ENCODE assay signal across 1 cellular context in the genomic region with DNA sequence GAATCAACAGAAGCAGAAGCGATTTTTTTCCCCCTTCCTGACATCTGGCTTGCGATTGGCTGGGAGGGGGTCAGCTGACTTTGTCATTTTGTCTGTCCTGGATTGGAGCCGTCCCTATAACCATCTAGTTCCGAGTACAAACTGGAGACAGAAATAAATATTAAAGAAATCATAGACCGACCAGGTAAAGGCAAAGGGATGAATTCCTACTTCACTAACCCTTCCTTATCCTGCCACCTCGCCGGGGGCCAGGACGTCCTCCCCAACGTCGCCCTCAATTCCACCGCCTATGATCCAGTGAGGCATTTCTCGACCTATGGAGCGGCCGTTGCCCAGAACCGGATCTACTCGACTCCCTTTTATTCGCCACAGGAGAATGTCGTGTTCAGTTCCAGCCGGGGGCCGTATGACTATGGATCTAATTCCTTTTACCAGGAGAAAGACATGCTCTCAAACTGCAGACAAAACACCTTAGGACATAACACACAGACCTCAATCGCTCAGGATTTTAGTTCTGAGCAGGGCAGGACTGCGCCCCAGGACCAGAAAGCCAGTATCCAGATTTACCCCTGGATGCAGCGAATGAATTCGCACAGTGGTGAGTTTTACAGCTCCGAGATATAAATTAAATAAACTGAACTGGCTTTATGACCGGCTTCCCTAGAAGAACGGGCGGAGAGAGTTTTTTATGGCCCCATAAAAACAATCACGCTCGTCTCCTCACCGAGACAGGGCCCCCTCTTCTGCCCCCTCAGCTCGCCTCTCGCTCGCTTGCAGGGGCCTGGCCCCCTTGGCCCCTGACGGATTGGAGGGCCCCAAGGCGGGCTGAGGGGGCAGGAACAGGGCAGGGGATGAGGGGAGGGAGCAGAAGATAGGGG.
TF ChIP-seq lines count a peak whose summit lies in the region.

A gene (plus strand): TSS at position 117 of the 878 bp plus-strand sequence. CDS start 82 bp downstream, at position 199.

TF ChIP-seq in HEK293, 187 proteins besides CTCF, POLR2A, EP300 and RAD21 (continues in another document):
- TF ChIP-seq TCF7L2 (IDR thresholded peaks at IDR 0.05; ENCODE audit: borderline replicate concordance, low read depth, low read length) (peak; percentile 44; the same call in 1 of the 2 replicates), ZNF341 (tag by site-specific recombination; IDR thresholded peaks at IDR 0.05; ENCODE audit: low read depth) (peak; percentile 72), ZFP41 (tag by site-specific recombination; IDR thresholded peaks at IDR 0.05; ENCODE audit: borderline replicate concordance) (no peak), ZXDB (tag by site-specific recombination; IDR thresholded peaks at IDR 0.05) (peak; percentile 95), ZSCAN16 (tag by site-specific recombination; IDR thresholded peaks at IDR 0.05) (no peak; the same call in 1 of the 2 replicates), ZNF366 (tag by site-specific recombination; conservative IDR thresholded peaks at IDR 0.05) (peak; percentile 52), KLF7 (tag by site-specific recombination; IDR thresholded peaks at IDR 0.05; ENCODE audit: borderline replicate concordance) (peak; percentile 36; the same call in 1 of the 2 replicates), ZNF707 (tag by site-specific recombination; IDR thresholded peaks at IDR 0.05) (no peak), ZNF10 (tag by site-specific recombination; IDR thresholded peaks at IDR 0.05) (peak; percentile 46), ZNF302 (tag by site-specific recombination; IDR thresholded peaks at IDR 0.05; ENCODE audit: low read depth) (no peak), ZNF629 (tag by site-specific recombination; IDR thresholded peaks at IDR 0.05) (peak; percentile 51), ZFHX2 (tag by site-specific recombination; conservative IDR thresholded peaks at IDR 0.05) (peak; percentile 36; the same call in 1 of the 2 replicates), GLIS2 (tag by site-specific recombination; IDR thresholded peaks at IDR 0.05) (peak; percentile 80), ZNF112 (tag by site-specific recombination; IDR thresholded peaks at IDR 0.05) (no peak), ZBTB20 (tag by site-specific recombination; IDR thresholded peaks at IDR 0.05) (peak; percentile 92), GLIS1 (tag by site-specific recombination; IDR thresholded peaks at IDR 0.05) (peak; percentile 85), ZNF600 (tag by site-specific recombination; IDR thresholded peaks at IDR 0.05) (peak; percentile 94), PRDM1 (tag by site-specific recombination; IDR thresholded peaks at IDR 0.05) (peak; percentile 18; the same call in 1 of the 2 replicates)
- TF ChIP-seq, protein P1, sequence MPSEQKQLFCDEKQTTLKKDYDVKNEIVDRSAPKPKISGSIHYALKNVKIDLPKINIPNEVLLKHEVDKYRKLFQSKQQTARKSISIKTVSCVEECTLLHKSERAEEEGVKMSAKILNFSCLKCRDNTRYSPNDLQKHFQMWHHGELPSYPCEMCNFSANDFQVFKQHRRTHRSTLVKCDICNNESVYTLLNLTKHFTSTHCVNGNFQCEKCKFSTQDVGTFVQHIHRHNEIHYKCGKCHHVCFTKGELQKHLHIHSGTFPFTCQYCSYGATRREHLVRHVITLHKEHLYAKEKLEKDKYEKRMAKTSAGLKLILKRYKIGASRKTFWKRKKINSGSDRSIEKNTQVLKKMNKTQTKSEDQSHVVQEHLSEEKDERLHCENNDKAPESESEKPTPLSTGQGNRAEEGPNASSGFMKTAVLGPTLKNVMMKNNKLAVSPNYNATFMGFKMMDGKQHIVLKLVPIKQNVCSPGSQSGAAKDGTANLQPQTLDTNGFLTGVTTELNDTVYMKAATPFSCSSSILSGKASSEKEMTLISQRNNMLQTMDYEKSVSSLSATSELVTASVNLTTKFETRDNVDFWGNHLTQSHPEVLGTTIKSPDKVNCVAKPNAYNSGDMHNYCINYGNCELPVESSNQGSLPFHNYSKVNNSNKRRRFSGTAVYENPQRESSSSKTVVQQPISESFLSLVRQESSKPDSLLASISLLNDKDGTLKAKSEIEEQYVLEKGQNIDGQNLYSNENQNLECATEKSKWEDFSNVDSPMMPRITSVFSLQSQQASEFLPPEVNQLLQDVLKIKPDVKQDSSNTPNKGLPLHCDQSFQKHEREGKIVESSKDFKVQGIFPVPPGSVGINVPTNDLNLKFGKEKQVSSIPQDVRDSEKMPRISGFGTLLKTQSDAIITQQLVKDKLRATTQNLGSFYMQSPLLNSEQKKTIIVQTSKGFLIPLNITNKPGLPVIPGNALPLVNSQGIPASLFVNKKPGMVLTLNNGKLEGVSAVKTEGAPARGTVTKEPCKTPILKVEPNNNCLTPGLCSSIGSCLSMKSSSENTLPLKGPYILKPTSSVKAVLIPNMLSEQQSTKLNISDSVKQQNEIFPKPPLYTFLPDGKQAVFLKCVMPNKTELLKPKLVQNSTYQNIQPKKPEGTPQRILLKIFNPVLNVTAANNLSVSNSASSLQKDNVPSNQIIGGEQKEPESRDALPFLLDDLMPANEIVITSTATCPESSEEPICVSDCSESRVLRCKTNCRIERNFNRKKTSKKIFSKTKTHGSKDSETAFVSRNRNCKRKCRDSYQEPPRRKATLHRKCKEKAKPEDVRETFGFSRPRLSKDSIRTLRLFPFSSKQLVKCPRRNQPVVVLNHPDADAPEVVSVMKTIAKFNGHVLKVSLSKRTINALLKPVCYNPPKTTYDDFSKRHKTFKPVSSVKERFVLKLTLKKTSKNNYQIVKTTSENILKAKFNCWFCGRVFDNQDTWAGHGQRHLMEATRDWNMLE (tag by site-specific recombination; conservative IDR thresholded peaks at IDR 0.05; ENCODE audit: low read depth): no peak
- TF ChIP-seq, protein P2, sequence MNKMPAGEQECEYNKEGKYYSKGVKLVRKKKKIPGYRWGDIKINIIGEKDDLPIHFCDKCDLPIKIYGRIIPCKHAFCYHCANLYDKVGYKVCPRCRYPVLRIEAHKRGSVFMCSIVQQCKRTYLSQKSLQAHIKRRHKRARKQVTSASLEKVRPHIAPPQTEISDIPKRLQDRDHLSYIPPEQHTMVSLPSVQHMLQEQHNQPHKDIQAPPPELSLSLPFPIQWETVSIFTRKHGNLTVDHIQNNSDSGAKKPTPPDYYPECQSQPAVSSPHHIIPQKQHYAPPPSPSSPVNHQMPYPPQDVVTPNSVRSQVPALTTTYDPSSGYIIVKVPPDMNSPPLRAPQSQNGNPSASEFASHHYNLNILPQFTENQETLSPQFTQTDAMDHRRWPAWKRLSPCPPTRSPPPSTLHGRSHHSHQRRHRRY (tag by site-specific recombination; IDR thresholded peaks at IDR 0.05): no peak
- TF ChIP-seq, protein P3, sequence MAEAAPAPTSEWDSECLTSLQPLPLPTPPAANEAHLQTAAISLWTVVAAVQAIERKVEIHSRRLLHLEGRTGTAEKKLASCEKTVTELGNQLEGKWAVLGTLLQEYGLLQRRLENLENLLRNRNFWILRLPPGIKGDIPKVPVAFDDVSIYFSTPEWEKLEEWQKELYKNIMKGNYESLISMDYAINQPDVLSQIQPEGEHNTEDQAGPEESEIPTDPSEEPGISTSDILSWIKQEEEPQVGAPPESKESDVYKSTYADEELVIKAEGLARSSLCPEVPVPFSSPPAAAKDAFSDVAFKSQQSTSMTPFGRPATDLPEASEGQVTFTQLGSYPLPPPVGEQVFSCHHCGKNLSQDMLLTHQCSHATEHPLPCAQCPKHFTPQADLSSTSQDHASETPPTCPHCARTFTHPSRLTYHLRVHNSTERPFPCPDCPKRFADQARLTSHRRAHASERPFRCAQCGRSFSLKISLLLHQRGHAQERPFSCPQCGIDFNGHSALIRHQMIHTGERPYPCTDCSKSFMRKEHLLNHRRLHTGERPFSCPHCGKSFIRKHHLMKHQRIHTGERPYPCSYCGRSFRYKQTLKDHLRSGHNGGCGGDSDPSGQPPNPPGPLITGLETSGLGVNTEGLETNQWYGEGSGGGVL (tag by site-specific recombination; IDR thresholded peaks at IDR 0.05): peak; percentile 98
- TF ChIP-seq, protein P4, sequence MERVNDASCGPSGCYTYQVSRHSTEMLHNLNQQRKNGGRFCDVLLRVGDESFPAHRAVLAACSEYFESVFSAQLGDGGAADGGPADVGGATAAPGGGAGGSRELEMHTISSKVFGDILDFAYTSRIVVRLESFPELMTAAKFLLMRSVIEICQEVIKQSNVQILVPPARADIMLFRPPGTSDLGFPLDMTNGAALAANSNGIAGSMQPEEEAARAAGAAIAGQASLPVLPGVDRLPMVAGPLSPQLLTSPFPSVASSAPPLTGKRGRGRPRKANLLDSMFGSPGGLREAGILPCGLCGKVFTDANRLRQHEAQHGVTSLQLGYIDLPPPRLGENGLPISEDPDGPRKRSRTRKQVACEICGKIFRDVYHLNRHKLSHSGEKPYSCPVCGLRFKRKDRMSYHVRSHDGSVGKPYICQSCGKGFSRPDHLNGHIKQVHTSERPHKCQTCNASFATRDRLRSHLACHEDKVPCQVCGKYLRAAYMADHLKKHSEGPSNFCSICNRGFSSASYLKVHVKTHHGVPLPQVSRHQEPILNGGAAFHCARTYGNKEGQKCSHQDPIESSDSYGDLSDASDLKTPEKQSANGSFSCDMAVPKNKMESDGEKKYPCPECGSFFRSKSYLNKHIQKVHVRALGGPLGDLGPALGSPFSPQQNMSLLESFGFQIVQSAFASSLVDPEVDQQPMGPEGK (tag by site-specific recombination; IDR thresholded peaks at IDR 0.05): peak; percentile 94
- TF ChIP-seq, protein P5, sequence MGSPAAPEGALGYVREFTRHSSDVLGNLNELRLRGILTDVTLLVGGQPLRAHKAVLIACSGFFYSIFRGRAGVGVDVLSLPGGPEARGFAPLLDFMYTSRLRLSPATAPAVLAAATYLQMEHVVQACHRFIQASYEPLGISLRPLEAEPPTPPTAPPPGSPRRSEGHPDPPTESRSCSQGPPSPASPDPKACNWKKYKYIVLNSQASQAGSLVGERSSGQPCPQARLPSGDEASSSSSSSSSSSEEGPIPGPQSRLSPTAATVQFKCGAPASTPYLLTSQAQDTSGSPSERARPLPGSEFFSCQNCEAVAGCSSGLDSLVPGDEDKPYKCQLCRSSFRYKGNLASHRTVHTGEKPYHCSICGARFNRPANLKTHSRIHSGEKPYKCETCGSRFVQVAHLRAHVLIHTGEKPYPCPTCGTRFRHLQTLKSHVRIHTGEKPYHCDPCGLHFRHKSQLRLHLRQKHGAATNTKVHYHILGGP (tag by site-specific recombination; IDR thresholded peaks at IDR 0.05): peak; percentile 71; the same call in 1 of the 2 replicates
- TF ChIP-seq, protein P6, sequence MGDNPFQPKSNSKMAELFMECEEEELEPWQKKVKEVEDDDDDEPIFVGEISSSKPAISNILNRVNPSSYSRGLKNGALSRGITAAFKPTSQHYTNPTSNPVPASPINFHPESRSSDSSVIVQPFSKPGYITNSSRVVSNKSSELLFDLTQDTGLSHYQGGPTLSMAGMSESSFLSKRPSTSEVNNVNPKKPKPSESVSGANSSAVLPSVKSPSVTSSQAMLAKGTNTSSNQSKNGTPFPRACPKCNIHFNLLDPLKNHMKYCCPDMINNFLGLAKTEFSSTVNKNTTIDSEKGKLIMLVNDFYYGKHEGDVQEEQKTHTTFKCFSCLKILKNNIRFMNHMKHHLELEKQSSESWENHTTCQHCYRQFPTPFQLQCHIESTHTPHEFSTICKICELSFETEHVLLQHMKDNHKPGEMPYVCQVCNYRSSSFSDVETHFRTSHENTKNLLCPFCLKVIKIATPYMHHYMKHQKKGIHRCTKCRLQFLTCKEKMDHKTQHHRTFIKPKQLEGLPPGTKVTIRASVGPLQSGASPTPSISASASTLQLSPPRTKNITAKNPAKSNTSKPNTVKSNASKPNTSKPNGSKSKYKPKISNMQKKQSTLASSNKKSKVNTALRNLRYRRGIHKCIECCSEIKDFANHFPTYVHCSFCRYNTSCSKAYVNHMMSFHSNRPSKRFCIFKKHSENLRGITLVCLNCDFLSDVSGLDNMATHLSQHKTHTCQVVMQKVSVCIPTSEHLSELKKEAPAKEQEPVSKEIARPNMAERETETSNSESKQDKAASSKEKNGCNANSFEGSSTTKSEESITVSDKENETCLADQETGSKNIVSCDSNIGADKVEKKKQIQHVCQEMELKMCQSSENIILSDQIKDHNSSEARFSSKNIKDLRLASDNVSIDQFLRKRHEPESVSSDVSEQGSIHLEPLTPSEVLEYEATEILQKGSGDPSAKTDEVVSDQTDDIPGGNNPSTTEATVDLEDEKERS (tag by site-specific recombination; IDR thresholded peaks at IDR 0.05): no peak
- TF ChIP-seq, protein P7, sequence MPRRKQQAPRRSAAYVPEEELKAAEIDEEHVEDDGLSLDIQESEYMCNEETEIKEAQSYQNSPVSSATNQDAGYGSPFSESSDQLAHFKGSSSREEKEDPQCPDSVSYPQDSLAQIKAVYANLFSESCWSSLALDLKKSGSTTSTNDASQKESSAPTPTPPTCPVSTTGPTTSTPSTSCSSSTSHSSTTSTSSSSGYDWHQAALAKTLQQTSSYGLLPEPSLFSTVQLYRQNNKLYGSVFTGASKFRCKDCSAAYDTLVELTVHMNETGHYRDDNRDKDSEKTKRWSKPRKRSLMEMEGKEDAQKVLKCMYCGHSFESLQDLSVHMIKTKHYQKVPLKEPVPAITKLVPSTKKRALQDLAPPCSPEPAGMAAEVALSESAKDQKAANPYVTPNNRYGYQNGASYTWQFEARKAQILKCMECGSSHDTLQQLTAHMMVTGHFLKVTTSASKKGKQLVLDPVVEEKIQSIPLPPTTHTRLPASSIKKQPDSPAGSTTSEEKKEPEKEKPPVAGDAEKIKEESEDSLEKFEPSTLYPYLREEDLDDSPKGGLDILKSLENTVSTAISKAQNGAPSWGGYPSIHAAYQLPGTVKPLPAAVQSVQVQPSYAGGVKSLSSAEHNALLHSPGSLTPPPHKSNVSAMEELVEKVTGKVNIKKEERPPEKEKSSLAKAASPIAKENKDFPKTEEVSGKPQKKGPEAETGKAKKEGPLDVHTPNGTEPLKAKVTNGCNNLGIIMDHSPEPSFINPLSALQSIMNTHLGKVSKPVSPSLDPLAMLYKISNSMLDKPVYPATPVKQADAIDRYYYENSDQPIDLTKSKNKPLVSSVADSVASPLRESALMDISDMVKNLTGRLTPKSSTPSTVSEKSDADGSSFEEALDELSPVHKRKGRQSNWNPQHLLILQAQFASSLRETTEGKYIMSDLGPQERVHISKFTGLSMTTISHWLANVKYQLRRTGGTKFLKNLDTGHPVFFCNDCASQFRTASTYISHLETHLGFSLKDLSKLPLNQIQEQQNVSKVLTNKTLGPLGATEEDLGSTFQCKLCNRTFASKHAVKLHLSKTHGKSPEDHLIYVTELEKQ (tag by site-specific recombination; IDR thresholded peaks at IDR 0.05; ENCODE audit: borderline replicate concordance): no peak; the same call in 1 of the 2 replicates
- TF ChIP-seq, protein P8, sequence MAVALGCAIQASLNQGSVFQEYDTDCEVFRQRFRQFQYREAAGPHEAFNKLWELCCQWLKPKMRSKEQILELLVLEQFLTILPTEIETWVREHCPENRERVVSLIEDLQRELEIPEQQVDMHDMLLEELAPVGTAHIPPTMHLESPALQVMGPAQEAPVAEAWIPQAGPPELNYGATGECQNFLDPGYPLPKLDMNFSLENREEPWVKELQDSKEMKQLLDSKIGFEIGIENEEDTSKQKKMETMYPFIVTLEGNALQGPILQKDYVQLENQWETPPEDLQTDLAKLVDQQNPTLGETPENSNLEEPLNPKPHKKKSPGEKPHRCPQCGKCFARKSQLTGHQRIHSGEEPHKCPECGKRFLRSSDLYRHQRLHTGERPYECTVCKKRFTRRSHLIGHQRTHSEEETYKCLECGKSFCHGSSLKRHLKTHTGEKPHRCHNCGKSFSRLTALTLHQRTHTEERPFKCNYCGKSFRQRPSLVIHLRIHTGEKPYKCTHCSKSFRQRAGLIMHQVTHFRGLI (tag by site-specific recombination; IDR thresholded peaks at IDR 0.05): 0 out of 2 replicates have a peak, but pooled peaks have one; percentile 19
